Comparison of ENCODE assay signal across 29 cellular contexts in genomic region chr3:66113542-66113941, GRCh38.
"Had no signal": no experiment of that assay in that cellular context is flagged by ENCODE, and none has a peak within 500 bp of the region (broad histone marks: within the 10 kb centered on the region; RNA-seq: fewer than 3 reads in every experiment).

No MANE protein-coding gene starts in this region.

- ATAC-seq: activated CD4-positive, alpha-beta T cell treated with anti-CD3 and anti-CD28 coated beads for 36 hours; activated naive CD4-positive, alpha-beta T cell treated with anti-CD3 and anti-CD28 coated beads, Interleukin-2, amount 50 U/mL, for 72 hours; activated T-cell treated with anti-CD3 and anti-CD28 coated beads, Interleukin-2, amount 50 U/mL, for 72 hours; body of pancreas; gastroesophageal sphincter; left colon; naive thymus-derived CD4-positive, alpha-beta T cell; stimulated activated naive B cell treated with anti-CD40 and anti-IgM and Interleukin-4, amounts not matched to agents 10 μg/mL and 1 μg/mL and 100 μg/mL, for 72 hours; upper lobe of right lung had no signal

- H3K4me1 ChIP-seq: colonic mucosa had no signal

- H3K4me3 ChIP-seq: body of pancreas, cardiac muscle cell, colonic mucosa, gastroesophageal sphincter, right atrium auricular region, stomach, tibial artery, upper lobe of right lung had no signal

- H3K36me3 Mint-ChIP-seq: activated naive CD4-positive, alpha-beta T cell treated with anti-CD3 and anti-CD28 coated beads, Interleukin-2, amount 50 U/mL, for 72 hours; naive thymus-derived CD4-positive, alpha-beta T cell; stimulated activated naive B cell treated with anti-CD40 and anti-IgM and Interleukin-4, amounts not matched to agents 10 μg/mL and 1 μg/mL and 100 μg/mL, for 72 hours had no signal

- H3K9me3 Mint-ChIP-seq: activated naive CD4-positive, alpha-beta T cell treated with anti-CD3 and anti-CD28 coated beads, Interleukin-2, amount 50 U/mL, for 72 hours; activated T-cell treated with anti-CD3 and anti-CD28 coated beads, Interleukin-2, amount 50 U/mL, for 72 hours; naive thymus-derived CD4-positive, alpha-beta T cell; neural crest cell; stimulated activated naive B cell treated with anti-CD40 and anti-IgM and Interleukin-4, amounts not matched to agents 10 μg/mL and 1 μg/mL and 100 μg/mL, for 72 hours; T-helper 2 cell treated with Interferon-gamma antibody and Interleukin-4, amounts not matched to agents 5 μg/mL and 100 μg/mL, for 36 hours had no signal

- H3K27me3 ChIP-seq: body of pancreas, cardiac muscle cell, colonic mucosa, gastroesophageal sphincter, right atrium auricular region, stomach, tibial artery, upper lobe of right lung had no signal

- H3K27ac Mint-ChIP-seq: activated CD4-positive, alpha-beta T cell treated with anti-CD3 and anti-CD28 coated beads for 36 hours; activated naive CD4-positive, alpha-beta T cell treated with anti-CD3 and anti-CD28 coated beads, Interleukin-2, amount 50 U/mL, for 72 hours; activated T-cell treated with anti-CD3 and anti-CD28 coated beads, Interleukin-2, amount 50 U/mL, for 72 hours; naive thymus-derived CD4-positive, alpha-beta T cell; stimulated activated naive B cell treated with anti-CD40 and anti-IgM and Interleukin-4, amounts not matched to agents 10 μg/mL and 1 μg/mL and 100 μg/mL, for 72 hours; T-helper 2 cell treated with Interferon-gamma antibody and Interleukin-4, amounts not matched to agents 5 μg/mL and 100 μg/mL, for 36 hours had no signal

- FAIRE-seq: kidney had no signal

- H3K4me1 Mint-ChIP-seq: activated CD4-positive, alpha-beta T cell treated with anti-CD3 and anti-CD28 coated beads for 36 hours; stimulated activated naive B cell treated with anti-CD40 and anti-IgM and Interleukin-4, amounts not matched to agents 10 μg/mL and 1 μg/mL and 100 μg/mL, for 72 hours had no signal

- DNase-seq: activated CD4-positive, alpha-beta T cell treated with anti-CD3 and anti-CD28 coated beads for 36 hours; activated CD4-positive, CD25-positive, alpha-beta regulatory T cell; activated naive CD4-positive, alpha-beta T cell; activated T-cell treated with anti-CD3 and anti-CD28 coated beads for 4 hours; activated T-cell treated with anti-CD3 and anti-CD28 coated beads, Interleukin-2, amount 50 U/mL, for 72 hours; anterior cingulate cortex; body of pancreas; cerebellar nuclear complex; colonic mucosa; effector CD8-positive, alpha-beta T cell; head of caudate nucleus; hippocampal formation; kidney; left colon; mammary epithelial cell; naive thymus-derived CD4-positive, alpha-beta T cell; nucleus accumbens; stimulated activated CD4-positive, alpha-beta T cell treated with anti-CD3 and anti-CD28 coated beads, Interleukin-15, amount 100 ng/mL, for 24 hours; stimulated activated CD4-positive, alpha-beta T cell treated with anti-CD3 and anti-CD28 coated beads, Interleukin-2, amount 100 ng/mL, for 24 hours; stimulated activated naive B cell treated with anti-CD40 and anti-IgM and Interleukin-4, amounts not matched to agents 10 μg/mL and 1 μg/mL and 100 μg/mL, for 72 hours; stomach; tibial artery; upper lobe of right lung had no signal

- H3K9me3 ChIP-seq: body of pancreas, colonic mucosa, gastroesophageal sphincter, right atrium auricular region, stomach, tibial artery, upper lobe of right lung had no signal

- H3K4me3 Mint-ChIP-seq: activated CD4-positive, alpha-beta T cell treated with anti-CD3 and anti-CD28 coated beads for 36 hours; activated T-cell treated with anti-CD3 and anti-CD28 coated beads, Interleukin-2, amount 50 U/mL, for 72 hours; naive thymus-derived CD4-positive, alpha-beta T cell; neural crest cell; stimulated activated naive B cell treated with anti-CD40 and anti-IgM and Interleukin-4, amounts not matched to agents 10 μg/mL and 1 μg/mL and 100 μg/mL, for 72 hours; T-helper 2 cell treated with Interferon-gamma antibody and Interleukin-4, amounts not matched to agents 5 μg/mL and 100 μg/mL, for 36 hours had no signal

- H3K27ac ChIP-seq: body of pancreas, cardiac muscle cell, colonic mucosa, gastroesophageal sphincter, right atrium auricular region, stomach, tibial artery, upper lobe of right lung had no signal

- H3K36me3 ChIP-seq: cardiac muscle cell, colonic mucosa, gastroesophageal sphincter, right atrium auricular region, stomach, tibial artery, upper lobe of right lung had no signal
